ENCODE assay signal across 8 cellular contexts in genomic region chr9:19174127-19174921, GRCh38. TPM values are rescaled to one million over a fixed set of nuclear protein-coding genes. Genes with fewer than 3 reads are reported as not detected.
DNase-seq lines count a peak whose midpoint lies in the region; ATAC-seq and TF ChIP-seq lines count a peak whose summit lies in the region.

No MANE protein-coding gene starts in this region.

- no peaks in the 10 kb centered on the region for H4K20me1 ChIP-seq in neural progenitor cell (ENCODE audit: low read depth)

- no peak overlapping the region for H3K9ac ChIP-seq in neural progenitor cell

- peaks cover 27% of the 10 kb centered on the region for H3K4me1 Mint-ChIP-seq in activated T-cell treated with anti-CD3 and anti-CD28 coated beads, Interleukin-2, amount 50 U/mL, for 24 hours (ENCODE audit: low read depth)
- no peaks in the 10 kb centered on the region for H3K4me1 Mint-ChIP-seq in neural progenitor cell

- no peak overlapping the region for H3K27ac Mint-ChIP-seq in activated T-cell treated with anti-CD3 and anti-CD28 coated beads, Interleukin-2, amount 50 U/mL, for 24 hours
- no peak overlapping the region for H3K27ac Mint-ChIP-seq in neural progenitor cell

- H3F3A ChIP-seq in neural progenitor cell (ENCODE audit: low read depth) = no peaks in the 10 kb centered on the region

- peak; percentile 3 for TF ChIP-seq CTCF in GM20000 (IDR thresholded peaks at IDR 0.05; ENCODE audit: extremely low read depth, missing control alignments)
- TF ChIP-seq CTCF in neural progenitor cell (IDR thresholded peaks at IDR 0.05) = peak; percentile 72

- no peaks in the 10 kb centered on the region for H3K36me3 Mint-ChIP-seq in activated T-cell treated with anti-CD3 and anti-CD28 coated beads, Interleukin-2, amount 50 U/mL, for 24 hours (ENCODE audit: low read depth)
- no peaks in the 10 kb centered on the region for H3K36me3 Mint-ChIP-seq in neural progenitor cell

- no peaks in the 10 kb centered on the region for H3K36me3 ChIP-seq in neural progenitor cell

- H3K27me3 Mint-ChIP-seq in activated T-cell treated with anti-CD3 and anti-CD28 coated beads, Interleukin-2, amount 50 U/mL, for 24 hours = no peaks in the 10 kb centered on the region
- H3K27me3 Mint-ChIP-seq in neural progenitor cell (ENCODE audit: insufficient read depth, low read depth) = no peaks in the 10 kb centered on the region

- H3K79me2 ChIP-seq in neural progenitor cell (ENCODE audit: low read depth) = no peaks in the 10 kb centered on the region

- no peaks in the 10 kb centered on the region for H3K9me3 Mint-ChIP-seq in activated T-cell treated with anti-CD3 and anti-CD28 coated beads, Interleukin-2, amount 50 U/mL, for 24 hours
- no peaks in the 10 kb centered on the region for H3K9me3 Mint-ChIP-seq in neural progenitor cell

- H3K4me3 ChIP-seq in neural progenitor cell = no peak overlapping the region

- H3K4me3 Mint-ChIP-seq in activated T-cell treated with anti-CD3 and anti-CD28 coated beads, Interleukin-2, amount 50 U/mL, for 24 hours = no peak overlapping the region
- no peak overlapping the region for H3K4me3 Mint-ChIP-seq in neural progenitor cell

- peak overlapping the region; percentile 87 for H2AFZ ChIP-seq in neural progenitor cell (replicated peaks)

- H3K9me3 ChIP-seq in neural progenitor cell (ENCODE audit: low read depth) = no peaks in the 10 kb centered on the region

- DNase-seq in EH (ENCODE audit: low read depth) (peak; percentile 90), GM20000 (ENCODE audit: low spot score) (peak; percentile 74), NCI-H748 (lab: John Stamatoyannopoulos, UW; ENCODE audit: unreplicated experiment) (peak; percentile 70), fibroblast of peridontal ligament (ENCODE audit: extremely low read depth) (peak; percentile 96), neural progenitor cell (ENCODE audit: low spot score) (peak; percentile 71), KG1 (lab: John Stamatoyannopoulos, UW) (no peak)
- peak; percentile 51 for DNase-seq in activated T-cell treated with anti-CD3 and anti-CD28 coated beads, Interleukin-2, amount 50 U/mL, for 24 hours

- no peaks in the 10 kb centered on the region for H3K27me3 ChIP-seq in neural progenitor cell

- peak; percentile 99 for ATAC-seq in HG03457 (IDR thresholded peaks at IDR 0.05; ENCODE audit: unreplicated experiment)

- H3K27ac ChIP-seq in neural progenitor cell = no peak overlapping the region

- H3K4me2 ChIP-seq in neural progenitor cell = no peak overlapping the region

- H3K4me1 ChIP-seq in neural progenitor cell = no peaks in the 10 kb centered on the region

RNA-seq across cellular contexts. Expression of gene PLIN2, which starts 47.0 kb away (rescaled TPM):
- 55.3 and 58.8 TPM in 2 replicates for total RNA-seq in neural progenitor cell (ENCODE audit: low replicate concordance)

RNA-seq across cellular contexts. Expression of gene DENND4C, which starts 56.2 kb away (rescaled TPM):
- 40.7 and 73.4 TPM in 2 replicates for total RNA-seq in neural progenitor cell (ENCODE audit: low replicate concordance)
